Comparison of ENCODE assay signal across 8 cellular contexts in genomic region chr13:24923305-24923640, GRCh38.
DNase-seq lines count a peak whose midpoint lies in the region; ATAC-seq and TF ChIP-seq lines count a peak whose summit lies in the region.

No MANE protein-coding gene starts in this region.

- peak overlapping the region; percentile 98 for H3K27ac Mint-ChIP-seq in activated CD4-positive, alpha-beta memory T cell treated with anti-CD3 and anti-CD28 coated beads, Interleukin-2, amount 10 ng/mL, durations not matched to agents 7 days and 5 days

- H3K4me3 ChIP-seq in parathyroid adenoma (ENCODE audit: low read depth, low read length), result peak overlapping the region; percentile 84

- H3K9ac ChIP-seq in parathyroid adenoma, result no peak overlapping the region

- peaks cover 4% of the 10 kb centered on the region for H3K36me3 Mint-ChIP-seq in activated CD4-positive, alpha-beta memory T cell treated with anti-CD3 and anti-CD28 coated beads, Interleukin-2, amount 10 ng/mL, durations not matched to agents 7 days and 5 days (ENCODE audit: low read depth)

- H3K4me1 Mint-ChIP-seq in activated CD4-positive, alpha-beta memory T cell treated with anti-CD3 and anti-CD28 coated beads, Interleukin-2, amount 10 ng/mL, durations not matched to agents 7 days and 5 days, result peaks cover 35% of the 10 kb centered on the region

- peak overlapping the region; percentile 81 for H3K27ac ChIP-seq in parathyroid adenoma

- peak overlapping the region; percentile 99 for H3K4me3 Mint-ChIP-seq in activated CD4-positive, alpha-beta memory T cell treated with anti-CD3 and anti-CD28 coated beads, Interleukin-2, amount 10 ng/mL, durations not matched to agents 7 days and 5 days

- POLR2A ChIA-PET in activated CD4-positive, alpha-beta memory T cell treated with anti-CD3 and anti-CD28 coated beads, Interleukin-2, amount 10 ng/mL, durations not matched to agents 7 days and 5 days (lab: Charles Lee), result interaction anchor here (1.7 kb wide), 1 partner anchor 12 kb away, joined by 3 read pairs; no protein-coding TSS in a partner anchor

- no peaks in the 10 kb centered on the region for H3K27me3 Mint-ChIP-seq in activated CD4-positive, alpha-beta memory T cell treated with anti-CD3 and anti-CD28 coated beads, Interleukin-2, amount 10 ng/mL, durations not matched to agents 7 days and 5 days

- H3K36me3 ChIP-seq in parathyroid adenoma (ENCODE audit: control insufficient read depth, insufficient read depth, low read length), result no peaks in the 10 kb centered on the region

- peaks cover 4% of the 10 kb centered on the region for H3K4me1 ChIP-seq in parathyroid adenoma

- peaks cover 2% of the 10 kb centered on the region for H3K79me2 ChIP-seq in parathyroid adenoma

- CTCF ChIA-PET in activated CD4-positive, alpha-beta memory T cell treated with anti-CD3 and anti-CD28 coated beads, Interleukin-2, amount 10 ng/mL, durations not matched to agents 7 days and 5 days (lab: Charles Lee), result no interaction called here

- TF ChIP-seq CTCF in parathyroid adenoma (IDR thresholded peaks at IDR 0.05), result no peak

- no peaks in the 10 kb centered on the region for H3K9me3 Mint-ChIP-seq in activated CD4-positive, alpha-beta memory T cell treated with anti-CD3 and anti-CD28 coated beads, Interleukin-2, amount 10 ng/mL, durations not matched to agents 7 days and 5 days

- ATAC-seq in GM21390 (IDR thresholded peaks at IDR 0.05; ENCODE audit: unreplicated experiment), result peak; percentile 74
- peak; percentile 49 for ATAC-seq in HG03575 (IDR thresholded peaks at IDR 0.05; ENCODE audit: extremely low read depth, insufficient number of reproducible peaks, low FRiP score, unreplicated experiment)

- H3K27me3 ChIP-seq in parathyroid adenoma (ENCODE audit: control insufficient read depth, insufficient read depth, low read length), result no peaks in the 10 kb centered on the region

- H3K9me3 ChIP-seq in parathyroid adenoma (ENCODE audit: control insufficient read depth, low read length), result no peaks in the 10 kb centered on the region

- peak; percentile 49 for DNase-seq in NCI-H2107 treated with DMSO at 0.1 percent for 48 hours (lab: John Stamatoyannopoulos, UW; ENCODE audit: unreplicated experiment)
- DNase-seq in NCI-H2107 (lab: John Stamatoyannopoulos, UW), result no peak
- DNase-seq in activated CD4-positive, alpha-beta memory T cell treated with anti-CD3 and anti-CD28 coated beads, Interleukin-2, amount 10 ng/mL, durations not matched to agents 7 days and 5 days, result no peak
- peak; percentile 50 for DNase-seq in germinal center (ENCODE audit: low spot score)
- no peak for DNase-seq in HK-2 (ENCODE audit: unreplicated experiment)

- H2AFZ ChIP-seq in parathyroid adenoma, result peak overlapping the region; percentile 78

- peak overlapping the region; percentile 85 for H3K4me2 ChIP-seq in parathyroid adenoma (ENCODE audit: low read length)

Comparison
In these comparisons a context has a peak if more than half of its experiments do, and no peak if none do; other contexts are left out.
1. DNase-seq: peak in NCI-H2107 treated with DMSO at 0.1 percent for 48 hours (single experiment) and germinal center (single experiment); none in NCI-H2107 (single experiment), activated CD4-positive, alpha-beta memory T cell treated with anti-CD3 and anti-CD28 coated beads, Interleukin-2, amount 10 ng/mL, durations not matched to agents 7 days and 5 days (single experiment) and HK-2 (single experiment).